In the genomic region with DNA sequence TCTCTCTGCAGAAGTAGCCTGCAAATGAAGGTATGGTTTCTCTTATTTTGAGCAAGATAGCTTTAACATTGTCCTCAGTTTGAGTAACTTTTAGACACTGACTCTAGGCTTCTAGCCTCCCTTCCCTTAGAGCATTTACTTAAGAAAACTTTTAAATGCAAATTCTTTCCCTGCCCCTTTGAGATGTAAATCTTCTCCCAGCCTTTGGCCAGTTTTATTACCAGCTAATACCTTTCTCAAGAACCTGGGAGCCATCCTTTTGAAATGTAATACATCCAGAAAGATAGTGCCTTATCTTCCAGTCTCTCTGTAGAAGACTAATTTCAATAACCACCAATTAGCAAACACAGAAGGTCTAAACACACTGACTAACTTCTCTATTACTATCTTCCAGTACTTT, we compare ENCODE assay signal across 17 cellular contexts.
DNase-seq lines count a peak whose midpoint lies in the region; ATAC-seq and TF ChIP-seq lines count a peak whose summit lies in the region.
"Had no signal": no experiment of that assay in that cellular context is flagged by ENCODE, and none has a peak within 500 bp of the region (broad histone marks: within the 10 kb centered on the region; RNA-seq: fewer than 3 reads in every experiment).

No MANE protein-coding gene starts in this region.

- no peak overlapping the region for H3K4me3 ChIP-seq in H7 (ENCODE audit: insufficient read depth, low read depth, low read length)
- no peak overlapping the region for H3K4me3 ChIP-seq in SU-DHL-6 (ENCODE audit: insufficient read depth, low read length, poor library complexity, severe bottlenecking)
- H3K4me3 ChIP-seq in iPS DF 6.9 (ENCODE audit: low read length), result no peak overlapping the region
- no peak overlapping the region for H3K4me3 ChIP-seq in colonic mucosa
- H3K4me3 ChIP-seq: A549, K562 had no signal

- ATAC-seq in GM21390 (IDR thresholded peaks at IDR 0.05; ENCODE audit: unreplicated experiment), result no peak
- ATAC-seq: A549, K562 had no signal

- H3K4me3 Mint-ChIP-seq in progenitor cell of endocrine pancreas (ENCODE audit: low read depth), result no peak overlapping the region
- H3K4me3 Mint-ChIP-seq: CD4-positive, alpha-beta memory T cell; H9 had no signal

- no peaks in the 10 kb centered on the region for H3K79me2 ChIP-seq in SU-DHL-6 (ENCODE audit: insufficient read depth, low read length)

- no peak overlapping the region for H3K9ac ChIP-seq in SU-DHL-6 (ENCODE audit: low read length)
- no peak overlapping the region for H3K9ac ChIP-seq in colonic mucosa (ENCODE audit: low read depth in 2 of 2, low read length in 2 of 2)

- no peaks in the 10 kb centered on the region for H3K36me3 Mint-ChIP-seq in progenitor cell of endocrine pancreas (ENCODE audit: insufficient read depth)
- H3K36me3 Mint-ChIP-seq: CD4-positive, alpha-beta memory T cell had no signal

- H4K20me1 ChIP-seq in SU-DHL-6 (ENCODE audit: low read depth, low read length), result no peaks in the 10 kb centered on the region

- H3K27me3 ChIP-seq in H7 (ENCODE audit: control insufficient read depth, insufficient read depth, low read length), result no peaks in the 10 kb centered on the region; the same call in 1 of the 2 replicates
- H3K27me3 ChIP-seq in SU-DHL-6 (ENCODE audit: low read length), result no peaks in the 10 kb centered on the region
- no peaks in the 10 kb centered on the region for H3K27me3 ChIP-seq in iPS DF 6.9 (ENCODE audit: control insufficient read depth, insufficient read depth, low read length)
- H3K27me3 ChIP-seq in colonic mucosa, result no peaks in the 10 kb centered on the region
- H3K27me3 ChIP-seq: BE2C had no signal

- H3K4me1 ChIP-seq in iPS DF 6.9 (ENCODE audit: control insufficient read depth, insufficient read depth, low read length) (no peaks in the 10 kb centered on the region), colonic mucosa (no peaks in the 10 kb centered on the region)
- H3K4me1 ChIP-seq: BE2C had no signal

- H2AFZ ChIP-seq in SU-DHL-6 (ENCODE audit: low read depth, low read length, severe bottlenecking), result peak overlapping the region; percentile 43

- H3K4me1 Mint-ChIP-seq in progenitor cell of endocrine pancreas (ENCODE audit: low read depth), result no peaks in the 10 kb centered on the region
- H3K4me1 Mint-ChIP-seq: CD4-positive, alpha-beta memory T cell had no signal

- no peaks in the 10 kb centered on the region for H3F3A ChIP-seq in SU-DHL-6 (ENCODE audit: insufficient read depth)

- intact Hi-C loops in colonic mucosa (cut with DNase I), result no loop called here

- no peak overlapping the region for H3K27ac ChIP-seq in SU-DHL-6 (ENCODE audit: low read depth, low read length)
- no peak overlapping the region for H3K27ac ChIP-seq in iPS DF 6.9 (ENCODE audit: low read length)
- H3K27ac ChIP-seq in colonic mucosa, result no peak overlapping the region
- H3K27ac ChIP-seq: A549, C4-2B had no signal

- H3K9me2 ChIP-seq in SU-DHL-6 (replicated peaks; ENCODE audit: insufficient read depth, low read length), result no peaks in the 10 kb centered on the region

- H3K36me3 ChIP-seq in H7 (replicated peaks; ENCODE audit: control insufficient read depth, insufficient read depth, low read length), result no peaks in the 10 kb centered on the region
- no peaks in the 10 kb centered on the region for H3K36me3 ChIP-seq in SU-DHL-6 (ENCODE audit: low read length)
- H3K36me3 ChIP-seq in iPS DF 6.9 (ENCODE audit: control insufficient read depth, insufficient read depth, low read length), result no peaks in the 10 kb centered on the region
- no peaks in the 10 kb centered on the region for H3K36me3 ChIP-seq in colonic mucosa
- H3K36me3 ChIP-seq: BE2C had no signal

- no peaks in the 10 kb centered on the region for H3K9me3 ChIP-seq in SU-DHL-6 (ENCODE audit: insufficient read depth, low read length)
- H3K9me3 ChIP-seq in iPS DF 6.9 (ENCODE audit: control insufficient read depth, insufficient read depth, low read length), result no peaks in the 10 kb centered on the region
- no peaks in the 10 kb centered on the region for H3K9me3 ChIP-seq in colonic mucosa
- H3K9me3 ChIP-seq: A549, BE2C had no signal

- no peaks in the 10 kb centered on the region for H3K9me3 Mint-ChIP-seq in progenitor cell of endocrine pancreas (ENCODE audit: low read depth)
- H3K9me3 Mint-ChIP-seq: H9 had no signal

- H3K27ac Mint-ChIP-seq in progenitor cell of endocrine pancreas, result no peak overlapping the region
- H3K27ac Mint-ChIP-seq: CD4-positive, alpha-beta memory T cell had no signal

- no peaks in the 10 kb centered on the region for H3K27me3 Mint-ChIP-seq in progenitor cell of endocrine pancreas
- H3K27me3 Mint-ChIP-seq: CD4-positive, alpha-beta memory T cell had no signal

- no peak overlapping the region for H3K4me2 ChIP-seq in SU-DHL-6 (ENCODE audit: low read depth, low read length, poor library complexity, severe bottlenecking)
- H3K4me2 ChIP-seq: A549 had no signal

- TF ChIP-seq CTCF in SU-DHL-6 (IDR thresholded peaks at IDR 0.05; ENCODE audit: insufficient read depth, low read length, poor library complexity, severe bottlenecking) (no peak), colonic mucosa (IDR thresholded peaks at IDR 0.05) (no peak), progenitor cell of endocrine pancreas (IDR thresholded peaks at IDR 0.05; ENCODE audit: unreplicated experiment) (no peak)

- DNase-seq in H7, result peak; percentile 18
- peak; percentile 7 for DNase-seq in iPS DF 6.9 (ENCODE audit: low read depth, low spot score)
- no peak for DNase-seq in colonic mucosa
- DNase-seq in kidney tubule cell (ENCODE audit: low spot score), result no peak
- DNase-seq in progenitor cell of endocrine pancreas (ENCODE audit: low spot score, unreplicated experiment), result no peak
- DNase-seq: BE2C; CD4-positive, alpha-beta memory T cell; DMS153; DMS79 treated with DMSO at 0.1 percent for 48 hours; EL; GDM1; H9 had no signal

Comparison
In these comparisons a context has a peak if more than half of its experiments do, and no peak if none do; other contexts are left out.
1. DNase-seq: peak in H7 (single experiment) and iPS DF 6.9 (single experiment); none in colonic mucosa (single experiment), kidney tubule cell (single experiment) and progenitor cell of endocrine pancreas (single experiment).